9 cellular contexts compared by ENCODE assay signal in genomic region chr14:69711471-69712216, GRCh38. TPM values are rescaled to one million over a fixed set of nuclear protein-coding genes. Genes with fewer than 3 reads are reported as not detected.
DNase-seq lines count a peak whose midpoint lies in the region; TF ChIP-seq lines count a peak whose summit lies in the region.
"Had no signal": no experiment of that assay in that cellular context is flagged by ENCODE, and none has a peak within 500 bp of the region (broad histone marks: within the 10 kb centered on the region; RNA-seq: fewer than 3 reads in every experiment).

No MANE protein-coding gene starts in this region.

- TF ChIP-seq CTCF in Peyer's patch (IDR thresholded peaks at IDR 0.05) (no peak), esophagus squamous epithelium (IDR thresholded peaks at IDR 0.05) (no peak), progenitor cell of endocrine pancreas (IDR thresholded peaks at IDR 0.05; ENCODE audit: unreplicated experiment) (no peak)

- H3K4me1 ChIP-seq in Peyer's patch (peaks cover 0 to 54% (median 3%) of the 10 kb centered on the region in 4 donors), esophagus squamous epithelium (peaks cover 59 to 86% (median 72%) of the 10 kb centered on the region in 3 donors), HAP-1 (peaks cover 17% of the 10 kb centered on the region)

- no peaks in the 10 kb centered on the region for H3K27me3 Mint-ChIP-seq in progenitor cell of endocrine pancreas

- peaks cover 40% of the 10 kb centered on the region for H3K4me1 Mint-ChIP-seq in progenitor cell of endocrine pancreas (ENCODE audit: low read depth)

- intact Hi-C loops in esophagus squamous epithelium (cut with DNase I) = no loop called here

- TF ChIP-seq POLR2A in Peyer's patch (IDR thresholded peaks at IDR 0.05) (no peak), esophagus squamous epithelium (IDR thresholded peaks at IDR 0.05) (no peak)

- H3K27ac ChIP-seq in Peyer's patch (peak overlapping the region; percentile 34 to 70 (median 57)), esophagus squamous epithelium (peak overlapping the region; percentile 82 to 92 (median 87))

- H3K27me3 ChIP-seq in Peyer's patch (no peaks in the 10 kb centered on the region), esophagus squamous epithelium (no peaks in the 10 kb centered on the region), HAP-1 (ENCODE audit: low read depth) (no peaks in the 10 kb centered on the region)

- in situ Hi-C loops in HAP-1 (cut with MboI; ENCODE audit: low sequenced_read_pairs) = no loop called here

- DNase-seq in DMS 273 treated with DMSO at 0.1 percent for 48 hours (lab: John Stamatoyannopoulos, UW) (peak; percentile 82), Peyer's patch (peak in 1 of 3 donors; percentile 49), esophagus squamous epithelium (lab: John Stamatoyannopoulos, UW) (no peak), progenitor cell of endocrine pancreas (ENCODE audit: low spot score, unreplicated experiment) (no peak), COLO829 (ENCODE audit: low spot score) (no peak), SHP77 (lab: John Stamatoyannopoulos, UW) (no peak), HAP-1 (ENCODE audit: low spot score in 2 of 2) (no peak)
- DNase-seq in activated CD4-positive, CD25-positive, alpha-beta regulatory T cell (lab: John Stamatoyannopoulos, UW) = no peak
- DNase-seq: HCEC 1CT had no signal

- no peaks in the 10 kb centered on the region for H3K9me3 Mint-ChIP-seq in progenitor cell of endocrine pancreas (ENCODE audit: low read depth)

- peak overlapping the region; percentile 79 for H3K27ac Mint-ChIP-seq in progenitor cell of endocrine pancreas

- H3K4me3 Mint-ChIP-seq in progenitor cell of endocrine pancreas (ENCODE audit: low read depth) = no peak overlapping the region

- 43 to 55% methylated on average over 3 to 5 of the region's 7 CpGs for WGBS in esophagus squamous epithelium, 2 donors

- H3K4me3 ChIP-seq in Peyer's patch (no peak overlapping the region), esophagus squamous epithelium (no peak overlapping the region), HAP-1 (no peak overlapping the region)

- H3K9me3 ChIP-seq in Peyer's patch (no peaks in the 10 kb centered on the region), esophagus squamous epithelium (no peaks in the 10 kb centered on the region), HAP-1 (no peaks in the 10 kb centered on the region)

- H3K36me3 ChIP-seq in Peyer's patch = peaks cover 0 to 60% (median 0%) of the 10 kb centered on the region in 3 donors
- H3K36me3 ChIP-seq in esophagus squamous epithelium = peaks cover 5 to 61% (median 31%) of the 10 kb centered on the region in 3 donors
- no peaks in the 10 kb centered on the region for H3K36me3 ChIP-seq in HAP-1 (replicated peaks)

- H3K36me3 Mint-ChIP-seq in progenitor cell of endocrine pancreas (ENCODE audit: insufficient read depth) = peaks cover 16% of the 10 kb centered on the region

RNA-seq across cellular contexts. Expression of gene SRSF5, which starts 55.3 kb away (rescaled TPM):
- total RNA-seq in Peyer's patch = 100 to 1,000 TPM; 339 to 528 (median 434) TPM
- 100 to 1,000 TPM in 3 of 4 donors, 10 to 100 TPM in 1; 94.3 to 382 (median 173) TPM for total RNA-seq in esophagus squamous epithelium
- 379 and 402 TPM in 2 replicates for total RNA-seq in progenitor cell of endocrine pancreas
